Comparison of ENCODE assay signal across 8 cellular contexts in the genomic region with DNA sequence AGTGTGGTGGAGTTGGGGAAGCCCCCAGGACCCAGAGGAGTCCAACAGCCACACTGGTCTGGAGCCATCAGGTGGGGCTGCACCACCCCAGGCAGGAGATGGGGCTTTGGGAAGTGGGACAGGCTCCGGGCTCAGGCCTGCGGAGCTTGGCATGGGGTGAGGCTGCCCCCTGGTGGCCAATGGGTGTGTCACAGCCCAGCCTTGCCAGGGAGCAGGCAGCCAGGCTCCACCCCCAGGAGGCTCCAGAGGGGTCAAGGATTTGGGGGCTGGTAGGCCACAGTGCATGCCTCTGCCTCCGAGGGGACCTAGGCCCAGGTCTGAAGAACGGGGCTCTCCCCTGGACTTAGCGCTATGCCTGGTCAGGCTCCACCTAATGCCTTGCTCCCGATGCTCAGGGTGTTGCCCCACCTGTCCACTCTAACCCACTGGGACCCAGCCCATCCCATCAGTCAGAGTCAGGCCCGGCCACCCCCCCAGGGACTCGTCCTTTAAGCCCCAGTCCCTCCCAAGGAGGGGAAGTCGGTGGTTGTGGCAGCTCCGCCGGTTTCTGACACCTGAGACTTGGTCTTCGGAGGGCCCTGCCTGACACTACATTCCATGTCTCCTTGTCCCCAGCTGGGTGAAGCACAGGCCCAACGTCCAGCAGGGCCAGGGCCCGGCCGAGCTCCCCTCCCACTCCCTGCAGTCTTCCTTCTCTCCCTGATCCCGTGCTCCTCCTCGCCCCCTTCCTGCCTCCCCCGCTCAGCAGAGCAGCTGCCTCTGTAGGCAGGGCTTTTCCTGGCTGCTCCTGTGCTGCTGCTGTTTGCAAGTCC. TPM values are rescaled to one million over a fixed set of nuclear protein-coding genes. Genes with fewer than 3 reads are reported as not detected.
DNase-seq lines count a peak whose midpoint lies in the region; ATAC-seq and TF ChIP-seq lines count a peak whose summit lies in the region.

No MANE protein-coding gene starts in this region.

- H3K4me3 Mint-ChIP-seq in activated T-cell treated with anti-CD3 and anti-CD28 coated beads, Interleukin-2, amount 50 U/mL, for 4 hours: no peak overlapping the region
- no peak overlapping the region for H3K4me3 Mint-ChIP-seq in neural crest cell

- no peaks in the 10 kb centered on the region for H3K27me3 ChIP-seq in OCI-LY3 (ENCODE audit: low read depth, low read length)

- no peak overlapping the region for H3K4me3 ChIP-seq in OCI-LY3 (ENCODE audit: low read length)
- H3K4me3 ChIP-seq in fibroblast of mammary gland (ENCODE audit: control insufficient read depth, low read depth, low read length): no peak overlapping the region

- no peaks in the 10 kb centered on the region for H3K9me3 Mint-ChIP-seq in activated T-cell treated with anti-CD3 and anti-CD28 coated beads, Interleukin-2, amount 50 U/mL, for 4 hours
- no peaks in the 10 kb centered on the region for H3K9me3 Mint-ChIP-seq in neural crest cell

- no peak overlapping the region for H3K27ac Mint-ChIP-seq in neural crest cell (ENCODE audit: unreplicated experiment)

- ATAC-seq in HG03045 (IDR thresholded peaks at IDR 0.05; ENCODE audit: unreplicated experiment): peak; percentile 71
- peak; percentile 93 to 95 for ATAC-seq in activated T-cell treated with anti-CD3 and anti-CD28 coated beads, Interleukin-2, amount 50 U/mL, for 4 hours

- H3K36me3 Mint-ChIP-seq in activated T-cell treated with anti-CD3 and anti-CD28 coated beads, Interleukin-2, amount 50 U/mL, for 4 hours (ENCODE audit: insufficient read depth): no peaks in the 10 kb centered on the region
- no peaks in the 10 kb centered on the region for H3K36me3 Mint-ChIP-seq in neural crest cell (ENCODE audit: low read depth)

- H3K9me3 ChIP-seq in OCI-LY3 (ENCODE audit: insufficient read depth, low read length): no peaks in the 10 kb centered on the region

- no peaks in the 10 kb centered on the region for H3K79me2 ChIP-seq in OCI-LY3 (ENCODE audit: low read length)

- TF ChIP-seq CTCF in GM12874 (IDR thresholded peaks at IDR 0.05; ENCODE audit: insufficient read depth, low read depth, low read length): peak; percentile 97
- TF ChIP-seq CTCF in OCI-LY3 (IDR thresholded peaks at IDR 0.05; ENCODE audit: low read depth, low read length): peak; percentile 77
- peak; percentile 91 for TF ChIP-seq CTCF in fibroblast of mammary gland (conservative IDR thresholded peaks at IDR 0.05; ENCODE audit: control insufficient read depth, insufficient read depth, low read depth, low read length)
- peak; percentile 99 for TF ChIP-seq CTCF in neural crest cell (conservative IDR thresholded peaks at IDR 0.05)

- H3K27me3 Mint-ChIP-seq in activated T-cell treated with anti-CD3 and anti-CD28 coated beads, Interleukin-2, amount 50 U/mL, for 4 hours (ENCODE audit: low read depth): no peaks in the 10 kb centered on the region
- H3K27me3 Mint-ChIP-seq in neural crest cell (ENCODE audit: low read depth): no peaks in the 10 kb centered on the region

- no peaks in the 10 kb centered on the region for H3K4me1 ChIP-seq in OCI-LY3 (ENCODE audit: low read length)

- peak overlapping the region; percentile 43; the same call in 1 of the 2 replicates for H3K4me2 ChIP-seq in OCI-LY3 (ENCODE audit: low read length)

- H3K9ac ChIP-seq in OCI-LY3 (ENCODE audit: low read length): no peak overlapping the region

- no peak overlapping the region for H2AFZ ChIP-seq in OCI-LY3 (ENCODE audit: low read depth, low read length)

- no peaks in the 10 kb centered on the region for H3K36me3 ChIP-seq in OCI-LY3 (replicated peaks; ENCODE audit: low read depth, low read length)

- H4K20me1 ChIP-seq in OCI-LY3 (ENCODE audit: insufficient read depth, low read length): no peaks in the 10 kb centered on the region

- peaks cover 3% of the 10 kb centered on the region for H3K4me1 Mint-ChIP-seq in activated T-cell treated with anti-CD3 and anti-CD28 coated beads, Interleukin-2, amount 50 U/mL, for 4 hours (ENCODE audit: low read depth)
- H3K4me1 Mint-ChIP-seq in neural crest cell: no peaks in the 10 kb centered on the region

- H3K27ac ChIP-seq in OCI-LY3 (ENCODE audit: low read length): no peak overlapping the region

- DNase-seq in A172 (ENCODE audit: low spot score) (peak; percentile 26), fibroblast of mammary gland (ENCODE audit: low read depth) (peak; percentile 60), neural crest cell (ENCODE audit: low read depth, low spot score) (peak; percentile 89)
- DNase-seq in activated T-cell treated with anti-CD3 and anti-CD28 coated beads, Interleukin-2, amount 50 U/mL, for 4 hours: peak; percentile 83
- DNase-seq in stimulated activated naive CD4-positive, alpha-beta T cell treated with Interleukin-2 at 50 U/mL for 16 hours (lab: John Stamatoyannopoulos, UW): peak; percentile 73

RNA-seq across cellular contexts. Expression of a gene that starts 11.3 kb away (rescaled TPM):
- total RNA-seq in A172 (2014; rRNA removed; shearing (Covaris generic)): 13.0 and 18.4 TPM in 2 replicates
- total RNA-seq in activated T-cell treated with anti-CD3 and anti-CD28 coated beads, Interleukin-2, amount 50 U/mL, for 4 hours: 10 to 100 TPM; 12.7 to 16.8 (median 13.7) TPM
- 16.9 and 18.7 TPM in 2 replicates for total RNA-seq in neural crest cell

Comparison
In these comparisons a context has a peak if more than half of its experiments do, and no peak if none do; other contexts are left out.
1. DNase-seq: peak in every context shown above with its lines; median percentile 89 in neural crest cell; 83 in activated T-cell treated with anti-CD3 and anti-CD28 coated beads, Interleukin-2, amount 50 U/mL, for 4 hours; 73 in stimulated activated naive CD4-positive, alpha-beta T cell treated with Interleukin-2 at 50 U/mL for 16 hours; 60 in fibroblast of mammary gland; 26 in A172.